In genomic region chr19:51651216-51651846, GRCh38 we compare ENCODE assay signal across 16 cellular contexts.
A peak's percentile ranks its signal among the peaks of the same experiment; 100 is the strongest.
DNase-seq lines count a peak whose midpoint lies in the region; ATAC-seq and TF ChIP-seq lines count a peak whose summit lies in the region.
"Had no signal": no experiment of that assay in that cellular context is flagged by ENCODE, and none has a peak within 500 bp of the region (broad histone marks: within the 10 kb centered on the region; RNA-seq: fewer than 3 reads in every experiment).

No MANE protein-coding gene starts in this region.

- peak; percentile 61 for ATAC-seq in HG02973 (IDR thresholded peaks at IDR 0.05; ENCODE audit: unreplicated experiment)
- no peak for ATAC-seq in HG03175 (IDR thresholded peaks at IDR 0.05; ENCODE audit: unreplicated experiment)
- ATAC-seq: psoas muscle had no signal

- no peaks in the 10 kb centered on the region for H3F3A ChIP-seq in DOHH2 (ENCODE audit: control insufficient read depth, insufficient read depth)

- H3K27me3 ChIP-seq in DOHH2 (ENCODE audit: control insufficient read depth, low read length): peaks cover 9% of the 10 kb centered on the region
- H3K27me3 ChIP-seq: thyroid gland had no signal

- no peak overlapping the region for H3K27ac ChIP-seq in DOHH2 (ENCODE audit: low read depth, low read length)
- H3K27ac ChIP-seq: psoas muscle, SK-N-MC, thyroid gland had no signal

- H3K4me3 ChIP-seq in DOHH2 (ENCODE audit: low read length): peak overlapping the region; percentile 24; the same call in 1 of the 2 replicates
- H3K4me3 ChIP-seq: psoas muscle, SK-N-MC, thyroid gland had no signal

- H3K4me1 ChIP-seq in DOHH2 (ENCODE audit: control insufficient read depth, low read length): peaks cover 14% of the 10 kb centered on the region
- H3K4me1 ChIP-seq: psoas muscle, thyroid gland had no signal

- H4K20me1 ChIP-seq in DOHH2 (ENCODE audit: control insufficient read depth, insufficient read depth, low read depth, low read length): no peaks in the 10 kb centered on the region

- peak; percentile 76 for DNase-seq in SKM-1 treated with dmso at 0.1 percent for 144 hours (lab: John Stamatoyannopoulos, UW; ENCODE audit: unreplicated experiment)
- peak; percentile 62 for DNase-seq in medulla oblongata (ENCODE audit: extremely low spot score)
- DNase-seq in activated effector memory CD4-positive, alpha-beta T cell treated with Interleukin-2 at 50 U/mL for 16 hours: no peak
- no peak for DNase-seq in central memory CD4-positive, alpha-beta T cell
- no peak for DNase-seq in activated CD4-positive, alpha-beta T cell treated with anti-CD3 and anti-CD28 coated beads for 1 hour
- DNase-seq: activated naive CD8-positive, alpha-beta T cell treated with anti-CD3 and anti-CD28 coated beads, Interleukin-2, amount 10 ng/mL, durations not matched to agents 7 days and 5 days; activated T-cell treated with anti-CD3 and anti-CD28 coated beads for 4 hours; DMS79 treated with DMSO at 0.1 percent for 48 hours; NCI-H2107; NCI-H82; psoas muscle; thyroid gland had no signal

- H3K9me3 ChIP-seq in DOHH2 (ENCODE audit: control insufficient read depth, insufficient read depth, low read length): no peaks in the 10 kb centered on the region
- H3K9me3 ChIP-seq: psoas muscle, thyroid gland had no signal

- TF ChIP-seq CTCF in DOHH2 (IDR thresholded peaks at IDR 0.05; ENCODE audit: low read depth, low read length, poor library complexity, severe bottlenecking): no peak

- H3K4me2 ChIP-seq in DOHH2 (ENCODE audit: low read length): peak overlapping the region; percentile 47; the same call in 1 of the 2 replicates

- no peaks in the 10 kb centered on the region for H3K36me3 ChIP-seq in DOHH2 (ENCODE audit: control insufficient read depth, low read length)
- H3K36me3 ChIP-seq: thyroid gland had no signal

- no peaks in the 10 kb centered on the region for H3K79me2 ChIP-seq in DOHH2 (ENCODE audit: control insufficient read depth, low read length)

- no peaks in the 10 kb centered on the region for H3K9me2 ChIP-seq in DOHH2 (replicated peaks; ENCODE audit: control insufficient read depth, low read length)

Comparison
In these comparisons a context has a peak if more than half of its experiments do, and no peak if none do; other contexts are left out.
1. DNase-seq: peak in SKM-1 treated with dmso at 0.1 percent for 144 hours (single experiment) and medulla oblongata (single experiment); none in activated effector memory CD4-positive, alpha-beta T cell treated with Interleukin-2 at 50 U/mL for 16 hours (single experiment), central memory CD4-positive, alpha-beta T cell (single experiment) and activated CD4-positive, alpha-beta T cell treated with anti-CD3 and anti-CD28 coated beads for 1 hour (single experiment).